11 cellular contexts compared by ENCODE assay signal in genomic region chr6:42047220-42047590, GRCh38. TPM values are rescaled to one million over a fixed set of nuclear protein-coding genes. Genes with fewer than 3 reads are reported as not detected.
DNase-seq lines count a peak whose midpoint lies in the region; ATAC-seq and TF ChIP-seq lines count a peak whose summit lies in the region.
"Had no signal": no experiment of that assay in that cellular context is flagged by ENCODE, and none has a peak within 500 bp of the region (broad histone marks: within the 10 kb centered on the region; RNA-seq: fewer than 3 reads in every experiment).

No MANE protein-coding gene starts in this region.

- TF ChIP-seq CTCF in astrocyte of the cerebellum (IDR thresholded peaks at IDR 0.05; ENCODE audit: low read depth, low read length, missing control alignments) (no peak), thoracic aorta (IDR thresholded peaks at IDR 0.05) (no peak)

- no peak overlapping the region for H2BK5ac ChIP-seq in mesenchymal stem cell (ENCODE audit: low read depth, low read length, poor library complexity, severe bottlenecking)

- no peak overlapping the region for H3K9ac ChIP-seq in mesenchymal stem cell (ENCODE audit: low read length)

- peak overlapping the region; percentile 77 for H2BK120ac ChIP-seq in mesenchymal stem cell (ENCODE audit: low read depth, low read length)

- H3K9me3 ChIP-seq in mesenchymal stem cell (ENCODE audit: control insufficient read depth, low read length), result no peaks in the 10 kb centered on the region
- H3K9me3 ChIP-seq in thoracic aorta, result no peaks in the 10 kb centered on the region

- POLR2A ChIA-PET in activated CD4-positive, alpha-beta T cell treated with anti-CD3 and anti-CD28 coated beads for 36 hours (lab: Charles Lee), result interaction anchor here (0.9 to 1.9 kb wide), 2 partner anchors 108 to 117 kb away, joined by 3 to 7 read pairs; no protein-coding TSS in a partner anchor

- peak overlapping the region; percentile 29 to 45 for H2BK12ac ChIP-seq in mesenchymal stem cell (ENCODE audit: low read length in 2 of 2)

- peak overlapping the region; percentile 88 for H3K4me3 Mint-ChIP-seq in activated CD4-positive, alpha-beta T cell treated with anti-CD3 and anti-CD28 coated beads for 36 hours

- H3K27ac ChIP-seq in mesenchymal stem cell (ENCODE audit: low read length, poor library complexity, severe bottlenecking), result no peak overlapping the region
- peak overlapping the region; percentile 88 to 90 for H3K27ac ChIP-seq in thoracic aorta

- H3K18ac ChIP-seq in mesenchymal stem cell (ENCODE audit: low read depth in 1 of 2, low read length in 2 of 2), result peak overlapping the region; percentile 67 to 86

- ATAC-seq in activated CD4-positive, alpha-beta T cell treated with anti-CD3 and anti-CD28 coated beads for 36 hours, result no peak
- ATAC-seq in thoracic aorta (ENCODE audit: insufficient number of reproducible peaks, low FRiP score, low read depth), result no peak
- no peak for ATAC-seq in HG03442 (IDR thresholded peaks at IDR 0.05; ENCODE audit: unreplicated experiment)

- peak overlapping the region; percentile 64 for H4K91ac ChIP-seq in mesenchymal stem cell (ENCODE audit: low read length)

- H3K4me1 ChIP-seq in mesenchymal stem cell (ENCODE audit: control insufficient read depth, insufficient read depth, low read depth, low read length) (peaks cover 26% of the 10 kb centered on the region), thoracic aorta (ENCODE audit: control insufficient read depth in 1 of 2, low read depth in 2 of 2) (peaks cover 39 to 65% of the 10 kb centered on the region in 2 donors)

- no peaks in the 10 kb centered on the region for H3K27me3 Mint-ChIP-seq in activated CD4-positive, alpha-beta T cell treated with anti-CD3 and anti-CD28 coated beads for 36 hours

- CTCF ChIA-PET in activated CD4-positive, alpha-beta T cell treated with anti-CD3 and anti-CD28 coated beads for 36 hours (lab: Charles Lee), result interaction anchor here (0.6 to 14.9 kb wide), 7 partner anchors 56 to 261 kb away, joined by 3 to 355 read pairs (median 57); partner anchors contain the start of genes BYSL, CCND3, MED20 and TOMM6

- H3K4ac ChIP-seq in mesenchymal stem cell (ENCODE audit: low read depth in 1 of 2, low read length in 2 of 2), result peak overlapping the region in 1 of 2 experiments; percentile 71

- H3K27me3 ChIP-seq in mesenchymal stem cell (ENCODE audit: control insufficient read depth in 1 of 2, insufficient read depth in 1 of 2, low read length in 2 of 2), result no peaks in the 10 kb centered on the region
- no peaks in the 10 kb centered on the region for H3K27me3 ChIP-seq in thoracic aorta (replicated peaks; ENCODE audit: insufficient read depth)

- H3K4me2 ChIP-seq in mesenchymal stem cell (ENCODE audit: low read length, poor library complexity, severe bottlenecking), result no peak overlapping the region

- intact Hi-C loops in activated CD4-positive, alpha-beta T cell treated with anti-CD3 and anti-CD28 coated beads for 36 hours (cut with DNase I, micrococcal nuclease), result loop anchor here in 1 of 2 experiments (5.0 kb wide), 3 partner anchors 500 to 735 kb away; partner anchors contain the start of genes BICRAL and FOXP4

- no peak overlapping the region for H2BK15ac ChIP-seq in mesenchymal stem cell (ENCODE audit: low read depth, poor library complexity, severe bottlenecking)

- H3K36me3 ChIP-seq in mesenchymal stem cell (ENCODE audit: control insufficient read depth in 1 of 2, insufficient read depth in 2 of 2, low read depth in 1 of 2, low read length in 2 of 2), result peaks cover 0 to 4% of the 10 kb centered on the region in 2 experiments
- H3K36me3 ChIP-seq in thoracic aorta, result no peaks in the 10 kb centered on the region

- peaks cover 78% of the 10 kb centered on the region for H3K4me1 Mint-ChIP-seq in activated CD4-positive, alpha-beta T cell treated with anti-CD3 and anti-CD28 coated beads for 36 hours

- H3K4me3 ChIP-seq in astrocyte of the cerebellum (ENCODE audit: low read depth, low read length) (peak overlapping the region; percentile 70), mesenchymal stem cell (ENCODE audit: insufficient read depth in 1 of 2, low read depth in 1 of 2, low read length in 2 of 2) (no peak overlapping the region), thoracic aorta (peak overlapping the region; percentile 94)

- H3K36me3 Mint-ChIP-seq in activated CD4-positive, alpha-beta T cell treated with anti-CD3 and anti-CD28 coated beads for 36 hours (ENCODE audit: low read depth), result peaks cover 18% of the 10 kb centered on the region

- no peak overlapping the region for H2AFZ ChIP-seq in mesenchymal stem cell (ENCODE audit: low read depth, low read length)

- no peak overlapping the region for H3K23ac ChIP-seq in mesenchymal stem cell (ENCODE audit: low read length in 2 of 2)

- H4K8ac ChIP-seq in mesenchymal stem cell (ENCODE audit: low read length), result no peak overlapping the region

- peaks cover 9% of the 10 kb centered on the region for H3K79me1 ChIP-seq in mesenchymal stem cell (replicated peaks; ENCODE audit: low read length, poor library complexity, severe bottlenecking)

- in situ Hi-C loops in astrocyte of the cerebellum (cut with HindIII; ENCODE audit: low sequenced_read_pairs), result no loop called here

- no peaks in the 10 kb centered on the region for H3K9me3 Mint-ChIP-seq in activated CD4-positive, alpha-beta T cell treated with anti-CD3 and anti-CD28 coated beads for 36 hours (ENCODE audit: low read depth)

- H2AK5ac ChIP-seq in mesenchymal stem cell (ENCODE audit: low read length, severe bottlenecking), result no peak overlapping the region

- WGBS in mesenchymal stem cell, result 86% methylated on average over 4 of the region's 4 CpGs

- no peak for DNase-seq in activated CD4-positive, alpha-beta T cell treated with anti-CD3 and anti-CD28 coated beads for 36 hours
- no peak for DNase-seq in activated CD4-positive, alpha-beta T cell treated with anti-CD3 and anti-CD28 coated beads for 48 hours
- DNase-seq in astrocyte of the cerebellum (ENCODE audit: low read depth), result no peak
- no peak for DNase-seq in mesenchymal stem cell
- DNase-seq in thoracic aorta (ENCODE audit: low spot score), result no peak
- no peak for DNase-seq in NCI-H2107 (lab: John Stamatoyannopoulos, UW)
- DNase-seq in NCI-H2227 treated with DMSO at 0.1 percent for 48 hours (lab: John Stamatoyannopoulos, UW), result no peak
- DNase-seq: ACHN, amygdala, RPMI8226 had no signal

- peak overlapping the region; percentile 86 for H3K27ac Mint-ChIP-seq in activated CD4-positive, alpha-beta T cell treated with anti-CD3 and anti-CD28 coated beads for 36 hours

- no peak overlapping the region for H3K14ac ChIP-seq in mesenchymal stem cell (ENCODE audit: low read length in 2 of 2)

RNA-seq across cellular contexts. Expression of gene TAF8, which starts 3.1 kb away (rescaled TPM):
- total RNA-seq in activated CD4-positive, alpha-beta T cell treated with anti-CD3 and anti-CD28 coated beads for 36 hours, result 10 to 100 TPM; 52.3 to 53.1 TPM
- polyA plus RNA-seq in mesenchymal stem cell (2013, experiment 1 of 2), result 17.9 TPM
- polyA plus RNA-seq in mesenchymal stem cell (2013, experiment 2 of 2), result 18.2 TPM
- 10 to 100 TPM; 24.5 to 40.8 TPM for total RNA-seq in thoracic aorta

Comparison
In these comparisons a context has a peak if more than half of its experiments do, and no peak if none do; other contexts are left out.
1. H3K4me3 ChIP-seq: peak in astrocyte of the cerebellum (single experiment) and thoracic aorta (single experiment); none in mesenchymal stem cell (0 of 2).